ENCODE assay signal across 8 cellular contexts in the genomic region with DNA sequence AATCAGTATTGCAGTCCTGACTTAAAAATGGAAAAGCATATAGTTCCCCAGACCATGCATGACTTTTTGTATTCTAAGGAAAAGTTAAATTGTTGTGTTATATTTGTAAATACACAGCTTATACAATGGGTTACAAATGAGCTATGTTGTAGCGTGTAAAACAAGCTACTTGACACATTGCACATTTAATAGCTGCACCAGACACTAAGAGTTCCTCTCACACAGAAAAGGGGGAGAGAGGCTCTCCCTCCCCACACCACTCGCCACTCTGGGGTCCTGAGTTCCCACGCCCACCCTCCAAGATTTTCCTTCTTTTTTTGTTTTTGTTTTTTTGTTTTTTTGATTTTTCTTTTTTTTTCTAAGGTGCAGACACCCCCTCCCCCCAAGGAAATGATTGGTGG. TPM values are rescaled to one million over a fixed set of nuclear protein-coding genes. Genes with fewer than 3 reads are reported as not detected.
DNase-seq lines count a peak whose midpoint lies in the region; ATAC-seq and TF ChIP-seq lines count a peak whose summit lies in the region.

No MANE protein-coding gene starts in this region.

- peaks cover 33 to 81% (median 76%) of the 10 kb centered on the region in 4 donors for H3K4me1 Mint-ChIP-seq in naive thymus-derived CD8-positive, alpha-beta T cell

- BruUV-seq in A673 (replicated peaks; lab: Mats Ljungman, UMichigan) (no TSS peak), Panc1 (replicated peaks; lab: Mats Ljungman, UMichigan) (TSS peak; percentile 31)

- CTCF ChIA-PET in A673 (lab: Charles Lee): no interaction called here
- CTCF ChIA-PET in Panc1 (lab: Charles Lee): no interaction called here

- H3K4me3 ChIP-seq in A673 (ENCODE audit: low read depth, low read length, poor library complexity, severe bottlenecking) (no peak overlapping the region), Panc1 (ENCODE audit: low read depth in 2 of 2, low read length in 2 of 2) (peak overlapping the region; percentile 96 to 98), BE2C (ENCODE audit: low read depth, low read length) (no peak overlapping the region)
- H3K4me3 ChIP-seq in effector memory CD4-positive, alpha-beta T cell (ENCODE audit: insufficient read depth, low read depth, low read length, poor library complexity, severe bottlenecking): peak overlapping the region; percentile 94

- POLR2A ChIA-PET in A673 (lab: Charles Lee; ENCODE audit: low non-redundant PET) (no interaction called here), Panc1 (lab: Charles Lee) (interaction anchor here (0.5 to 0.9 kb wide), 6 partner anchors 51 to 1647 kb away, joined by 3 to 7 read pairs (median 3); no protein-coding TSS in a partner anchor)
- POLR2A ChIA-PET in naive thymus-derived CD8-positive, alpha-beta T cell (lab: Charles Lee): interaction anchor here (1.5 kb wide), 1 partner anchor 112 kb away, joined by 6 read pairs; no protein-coding TSS in a partner anchor

- peak overlapping the region in 9 of 10 donors; percentile 32 to 99 (median 77) for H3K27ac Mint-ChIP-seq in naive thymus-derived CD8-positive, alpha-beta T cell

- in situ Hi-C loops in Panc1 (cut with HindIII; ENCODE audit: low pct_unique_long_range_greater_than_20kb, low sequenced_read_pairs): no loop called here

- H3K27ac ChIP-seq in A673 (ENCODE audit: low read depth, low read length, poor library complexity, severe bottlenecking) (peak overlapping the region; percentile 6), Panc1 (ENCODE audit: low read length) (peak overlapping the region; percentile 100)
- H3K27ac ChIP-seq in effector memory CD4-positive, alpha-beta T cell (ENCODE audit: insufficient read depth, low read length, poor library complexity, severe bottlenecking): peak overlapping the region; percentile 95

- no peaks in the 10 kb centered on the region for H3K9me3 Mint-ChIP-seq in naive thymus-derived CD8-positive, alpha-beta T cell

- peaks cover 70% of the 10 kb centered on the region for H3K36me3 ChIP-seq in A673 (ENCODE audit: insufficient read depth, low read length, poor library complexity, severe bottlenecking)
- peaks cover 31% of the 10 kb centered on the region for H3K36me3 ChIP-seq in Panc1 (ENCODE audit: control insufficient read depth, insufficient read depth, low read length)
- H3K36me3 ChIP-seq in effector memory CD4-positive, alpha-beta T cell (ENCODE audit: control insufficient read depth, insufficient read depth, low read length): peaks cover 53% of the 10 kb centered on the region
- H3K36me3 ChIP-seq in BE2C: peaks cover 90% of the 10 kb centered on the region

- H3K4me3 Mint-ChIP-seq in naive thymus-derived CD8-positive, alpha-beta T cell: peak overlapping the region in 8 of 10 donors; percentile 2 to 98 (median 32)

- no peaks in the 10 kb centered on the region for H3K9me3 ChIP-seq in A673 (ENCODE audit: low read depth, low read length, poor library complexity, severe bottlenecking)
- no peaks in the 10 kb centered on the region for H3K9me3 ChIP-seq in Panc1 (ENCODE audit: control insufficient read depth, insufficient read depth, low read depth, low read length)
- no peaks in the 10 kb centered on the region for H3K9me3 ChIP-seq in effector memory CD4-positive, alpha-beta T cell (ENCODE audit: control insufficient read depth, low read length)
- no peaks in the 10 kb centered on the region for H3K9me3 ChIP-seq in BE2C

- TF ChIP-seq CTCF in A673 (conservative IDR thresholded peaks at IDR 0.05; ENCODE audit: low read depth, low read length): no peak
- TF ChIP-seq CTCF in Panc1 (IDR thresholded peaks at IDR 0.05): no peak
- no peak for TF ChIP-seq CTCF in BE2C (IDR thresholded peaks at IDR 0.05; ENCODE audit: low read depth, low read length)

- peaks cover 4 to 74% (median 21%) of the 10 kb centered on the region in 3 donors for H3K36me3 Mint-ChIP-seq in naive thymus-derived CD8-positive, alpha-beta T cell

- H3K4me1 ChIP-seq in A673 (ENCODE audit: insufficient read depth, low read length, poor library complexity, severe bottlenecking) (peaks cover 59% of the 10 kb centered on the region), Panc1 (ENCODE audit: control insufficient read depth, insufficient read depth, low read length) (peaks cover 52% of the 10 kb centered on the region), BE2C (peaks cover 5% of the 10 kb centered on the region; the same call in 1 of the 2 replicates)
- H3K4me1 ChIP-seq in effector memory CD4-positive, alpha-beta T cell (ENCODE audit: control insufficient read depth, insufficient read depth, low read length, poor library complexity, severe bottlenecking): peaks cover 61% of the 10 kb centered on the region

- DNase-seq in A673 (ENCODE audit: low spot score): no peak
- no peak for DNase-seq in Panc1 (ENCODE audit: low read depth, low spot score)
- DNase-seq in effector memory CD4-positive, alpha-beta T cell: no peak
- no peak for DNase-seq in naive thymus-derived CD8-positive, alpha-beta T cell
- no peak for DNase-seq in BE2C
- no peak for DNase-seq in NCI-H187 treated with DMSO at 0.1 percent for 48 hours (lab: John Stamatoyannopoulos, UW)
- DNase-seq in EL: no peak

- intact Hi-C loops in A673 (cut with micrococcal nuclease; ENCODE audit: unreplicated experiment) (no loop called here), Panc1 (cut with micrococcal nuclease; ENCODE audit: unreplicated experiment) (loop anchor here (10.0 kb wide), 1 partner anchor 154 kb away; no protein-coding TSS in a partner anchor)

- no peaks in the 10 kb centered on the region for H3K27me3 ChIP-seq in A673 (replicated peaks; ENCODE audit: insufficient read depth, low read depth, low read length, poor library complexity)
- no peaks in the 10 kb centered on the region for H3K27me3 ChIP-seq in Panc1 (ENCODE audit: control insufficient read depth, insufficient read depth, low read length)
- no peaks in the 10 kb centered on the region for H3K27me3 ChIP-seq in effector memory CD4-positive, alpha-beta T cell (replicated peaks; ENCODE audit: control insufficient read depth, insufficient read depth, low read length, poor library complexity, severe bottlenecking)
- H3K27me3 ChIP-seq in BE2C: no peaks in the 10 kb centered on the region

- no peaks in the 10 kb centered on the region for H3K27me3 Mint-ChIP-seq in naive thymus-derived CD8-positive, alpha-beta T cell

- ATAC-seq in Panc1 (no peak), GM18873 (IDR thresholded peaks at IDR 0.05; ENCODE audit: low FRiP score, unreplicated experiment) (no peak)
- ATAC-seq in naive thymus-derived CD8-positive, alpha-beta T cell: no peak

RNA-seq across cellular contexts. Expression of a gene that starts 6.3 kb away (rescaled TPM):
- 57.3 and 70.1 TPM in 2 replicates for total RNA-seq in A673 (2021)
- total RNA-seq in Panc1 (2021; ENCODE audit: unreplicated experiment): 177 TPM
- 108 TPM for polyA plus RNA-seq in Panc1 (2012; ENCODE audit: insufficient read length)
- total RNA-seq in naive thymus-derived CD8-positive, alpha-beta T cell: 100 to 1,000 TPM; 147 to 155 TPM
- polyA plus RNA-seq in naive thymus-derived CD8-positive, alpha-beta T cell: 100 to 1,000 TPM; 106 to 294 (median 115) TPM
- 56.1 TPM for polyA plus RNA-seq in BE2C (2012; ENCODE audit: insufficient read depth, insufficient read length, low read depth)

Comparison
In these comparisons a context has a peak if more than half of its experiments do, and no peak if none do; other contexts are left out.
1. H3K27ac ChIP-seq: peak in every context shown above with its lines; median percentile 100 in Panc1; 95 in effector memory CD4-positive, alpha-beta T cell; 6 in A673.
2. H3K4me3 ChIP-seq: peak in Panc1 (2 of 2) and effector memory CD4-positive, alpha-beta T cell (single experiment); none in A673 (single experiment) and BE2C (single experiment).